ENCODE assay signal across 1 cellular context in genomic region chr11:72511393-72512047, GRCh38.
TF ChIP-seq lines count a peak whose summit lies in the region.

No MANE protein-coding gene starts in this region.

TF ChIP-seq in K562, 482 proteins besides CTCF, POLR2A, EP300 and RAD21 (continued from another document):
- TF ChIP-seq ZNF655 (CRISPR knock-in tag; IDR thresholded peaks at IDR 0.05), result no peak
- TF ChIP-seq NFE2 (IDR thresholded peaks at IDR 0.05; ENCODE audit: low read depth), result peak; percentile 56; the same call in 1 of the 2 replicates
- peak; percentile 47; the same call in 1 of the 2 replicates for TF ChIP-seq C11orf30 (IDR thresholded peaks at IDR 0.05; ENCODE audit: low read depth)
- TF ChIP-seq, protein P1, sequence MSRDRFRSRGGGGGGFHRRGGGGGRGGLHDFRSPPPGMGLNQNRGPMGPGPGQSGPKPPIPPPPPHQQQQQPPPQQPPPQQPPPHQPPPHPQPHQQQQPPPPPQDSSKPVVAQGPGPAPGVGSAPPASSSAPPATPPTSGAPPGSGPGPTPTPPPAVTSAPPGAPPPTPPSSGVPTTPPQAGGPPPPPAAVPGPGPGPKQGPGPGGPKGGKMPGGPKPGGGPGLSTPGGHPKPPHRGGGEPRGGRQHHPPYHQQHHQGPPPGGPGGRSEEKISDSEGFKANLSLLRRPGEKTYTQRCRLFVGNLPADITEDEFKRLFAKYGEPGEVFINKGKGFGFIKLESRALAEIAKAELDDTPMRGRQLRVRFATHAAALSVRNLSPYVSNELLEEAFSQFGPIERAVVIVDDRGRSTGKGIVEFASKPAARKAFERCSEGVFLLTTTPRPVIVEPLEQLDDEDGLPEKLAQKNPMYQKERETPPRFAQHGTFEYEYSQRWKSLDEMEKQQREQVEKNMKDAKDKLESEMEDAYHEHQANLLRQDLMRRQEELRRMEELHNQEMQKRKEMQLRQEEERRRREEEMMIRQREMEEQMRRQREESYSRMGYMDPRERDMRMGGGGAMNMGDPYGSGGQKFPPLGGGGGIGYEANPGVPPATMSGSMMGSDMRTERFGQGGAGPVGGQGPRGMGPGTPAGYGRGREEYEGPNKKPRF (IDR thresholded peaks at IDR 0.05; ENCODE audit: low read depth, low read length), result no peak
- TF ChIP-seq SRSF3 (IDR thresholded peaks at IDR 0.05; ENCODE audit: insufficient read depth, low read length), result no peak
- TF ChIP-seq ZNF75A (CRISPR knock-in tag; IDR thresholded peaks at IDR 0.05), result no peak
- no peak for TF ChIP-seq TEAD2 (tag; IDR thresholded peaks at IDR 0.05)
- TF ChIP-seq, protein P2, sequence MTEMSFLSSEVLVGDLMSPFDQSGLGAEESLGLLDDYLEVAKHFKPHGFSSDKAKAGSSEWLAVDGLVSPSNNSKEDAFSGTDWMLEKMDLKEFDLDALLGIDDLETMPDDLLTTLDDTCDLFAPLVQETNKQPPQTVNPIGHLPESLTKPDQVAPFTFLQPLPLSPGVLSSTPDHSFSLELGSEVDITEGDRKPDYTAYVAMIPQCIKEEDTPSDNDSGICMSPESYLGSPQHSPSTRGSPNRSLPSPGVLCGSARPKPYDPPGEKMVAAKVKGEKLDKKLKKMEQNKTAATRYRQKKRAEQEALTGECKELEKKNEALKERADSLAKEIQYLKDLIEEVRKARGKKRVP (CRISPR knock-in tag; IDR thresholded peaks at IDR 0.05), result no peak
- peak; percentile 78 for TF ChIP-seq ATF3 (IDR thresholded peaks at IDR 0.05)
- TF ChIP-seq ATF3 (CRISPR knock-in tag; conservative IDR thresholded peaks at IDR 0.05), result no peak
- 0 out of 2 replicates have a peak, but pooled peaks have one; percentile 8 for TF ChIP-seq CBFA2T3 (IDR thresholded peaks at IDR 0.05)
- TF ChIP-seq FOXJ2 (tag; IDR thresholded peaks at IDR 0.05), result no peak
- no peak for TF ChIP-seq THRA (IDR thresholded peaks at IDR 0.05)
- 0 out of 2 replicates have a peak, but pooled peaks have one; percentile 16 for TF ChIP-seq CC2D1A (IDR thresholded peaks at IDR 0.05)
- no peak for TF ChIP-seq ZNF444 (CRISPR knock-in tag; IDR thresholded peaks at IDR 0.05)
- TF ChIP-seq HLTF (IDR thresholded peaks at IDR 0.05), result 0 out of 2 replicates have a peak, but pooled peaks have one; percentile 61
- peak; percentile 54 for TF ChIP-seq ZNF316 (IDR thresholded peaks at IDR 0.05)
- TF ChIP-seq, protein P3, sequence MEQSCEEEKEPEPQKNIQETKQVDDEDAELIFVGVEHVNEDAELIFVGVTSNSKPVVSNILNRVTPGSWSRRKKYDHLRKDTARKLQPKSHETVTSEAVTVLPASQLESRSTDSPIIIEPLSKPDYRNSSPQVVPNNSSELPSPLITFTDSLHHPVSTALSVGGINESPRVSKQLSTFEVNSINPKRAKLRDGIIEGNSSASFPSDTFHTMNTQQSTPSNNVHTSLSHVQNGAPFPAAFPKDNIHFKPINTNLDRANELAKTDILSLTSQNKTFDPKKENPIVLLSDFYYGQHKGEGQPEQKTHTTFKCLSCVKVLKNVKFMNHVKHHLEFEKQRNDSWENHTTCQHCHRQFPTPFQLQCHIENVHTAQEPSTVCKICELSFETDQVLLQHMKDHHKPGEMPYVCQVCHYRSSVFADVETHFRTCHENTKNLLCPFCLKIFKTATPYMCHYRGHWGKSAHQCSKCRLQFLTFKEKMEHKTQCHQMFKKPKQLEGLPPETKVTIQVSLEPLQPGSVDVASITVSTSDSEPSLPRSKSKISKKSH (CRISPR knock-in tag; IDR thresholded peaks at IDR 0.05), result no peak
- no peak for TF ChIP-seq ZNF232 (CRISPR knock-in tag; IDR thresholded peaks at IDR 0.05)
- peak; percentile 74 for TF ChIP-seq FOSL1 (tag; conservative IDR thresholded peaks at IDR 0.05)
- TF ChIP-seq ZNF280A (IDR thresholded peaks at IDR 0.05; ENCODE audit: low read depth, partially characterized antibody), result peak; percentile 49
- TF ChIP-seq, protein P4, sequence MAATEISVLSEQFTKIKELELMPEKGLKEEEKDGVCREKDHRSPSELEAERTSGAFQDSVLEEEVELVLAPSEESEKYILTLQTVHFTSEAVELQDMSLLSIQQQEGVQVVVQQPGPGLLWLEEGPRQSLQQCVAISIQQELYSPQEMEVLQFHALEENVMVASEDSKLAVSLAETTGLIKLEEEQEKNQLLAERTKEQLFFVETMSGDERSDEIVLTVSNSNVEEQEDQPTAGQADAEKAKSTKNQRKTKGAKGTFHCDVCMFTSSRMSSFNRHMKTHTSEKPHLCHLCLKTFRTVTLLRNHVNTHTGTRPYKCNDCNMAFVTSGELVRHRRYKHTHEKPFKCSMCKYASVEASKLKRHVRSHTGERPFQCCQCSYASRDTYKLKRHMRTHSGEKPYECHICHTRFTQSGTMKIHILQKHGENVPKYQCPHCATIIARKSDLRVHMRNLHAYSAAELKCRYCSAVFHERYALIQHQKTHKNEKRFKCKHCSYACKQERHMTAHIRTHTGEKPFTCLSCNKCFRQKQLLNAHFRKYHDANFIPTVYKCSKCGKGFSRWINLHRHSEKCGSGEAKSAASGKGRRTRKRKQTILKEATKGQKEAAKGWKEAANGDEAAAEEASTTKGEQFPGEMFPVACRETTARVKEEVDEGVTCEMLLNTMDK (IDR thresholded peaks at IDR 0.05; ENCODE audit: borderline replicate concordance, insufficient read depth, low read depth, low read length, poor library complexity, severe bottlenecking), result no peak
- TF ChIP-seq TRIM28 (IDR thresholded peaks at IDR 0.05), result peak; percentile 96
- peak; percentile 71 for TF ChIP-seq JUND (IDR thresholded peaks at IDR 0.05; ENCODE audit: borderline replicate concordance, low read depth, low read length)
- TF ChIP-seq JUND (tag; IDR thresholded peaks at IDR 0.05; ENCODE audit: borderline replicate concordance, low read depth, low read length), result 0 out of 3 replicates have a peak, but pooled peaks have one; percentile 45
- peak; percentile 47 for TF ChIP-seq MAFG (tag; conservative IDR thresholded peaks at IDR 0.05)
- peak; percentile 54 to 84; a peak in 3 of 4 replicates for TF ChIP-seq TRIM24 (IDR thresholded peaks at IDR 0.05)
- TF ChIP-seq POLR3G (IDR thresholded peaks at IDR 0.05; ENCODE audit: extremely low read depth, insufficient read length, insufficient replicate concordance), result no peak
- TF ChIP-seq ARID1B (IDR thresholded peaks at IDR 0.05), result peak; percentile 20; the same call in 1 of the 2 replicates
- 0 out of 2 replicates have a peak, but pooled peaks have one; percentile 38 for TF ChIP-seq NFE2L1 (tag; IDR thresholded peaks at IDR 0.05; ENCODE audit: borderline replicate concordance, low read depth)
- TF ChIP-seq YY1 (IDR thresholded peaks at IDR 0.05; ENCODE audit: borderline replicate concordance in 1 of 3, control insufficient read depth in 1 of 3, extremely low read depth in 1 of 3, insufficient read depth in 3 of 3, insufficient read length in 1 of 3, insufficient replicate concordance in 2 of 3, low read depth in 1 of 3, low read length in 2 of 3), result peak in 1 of 3 experiments; percentile 39
- no peak for TF ChIP-seq E2F8 (IDR thresholded peaks at IDR 0.05; ENCODE audit: low read depth, partially characterized antibody)
- no peak for TF ChIP-seq HMGN3 (IDR thresholded peaks at IDR 0.05; ENCODE audit: borderline replicate concordance, extremely low read depth, insufficient read length, low read depth, low read length)
- TF ChIP-seq JUN (IDR thresholded peaks at IDR 0.05; ENCODE audit: borderline replicate concordance, low read depth, low read length), result peak; percentile 52; the same call in 1 of the 2 replicates
- no peak for TF ChIP-seq JUN (CRISPR knock-in tag; IDR thresholded peaks at IDR 0.05; ENCODE audit: borderline replicate concordance)
- TF ChIP-seq, protein P5, sequence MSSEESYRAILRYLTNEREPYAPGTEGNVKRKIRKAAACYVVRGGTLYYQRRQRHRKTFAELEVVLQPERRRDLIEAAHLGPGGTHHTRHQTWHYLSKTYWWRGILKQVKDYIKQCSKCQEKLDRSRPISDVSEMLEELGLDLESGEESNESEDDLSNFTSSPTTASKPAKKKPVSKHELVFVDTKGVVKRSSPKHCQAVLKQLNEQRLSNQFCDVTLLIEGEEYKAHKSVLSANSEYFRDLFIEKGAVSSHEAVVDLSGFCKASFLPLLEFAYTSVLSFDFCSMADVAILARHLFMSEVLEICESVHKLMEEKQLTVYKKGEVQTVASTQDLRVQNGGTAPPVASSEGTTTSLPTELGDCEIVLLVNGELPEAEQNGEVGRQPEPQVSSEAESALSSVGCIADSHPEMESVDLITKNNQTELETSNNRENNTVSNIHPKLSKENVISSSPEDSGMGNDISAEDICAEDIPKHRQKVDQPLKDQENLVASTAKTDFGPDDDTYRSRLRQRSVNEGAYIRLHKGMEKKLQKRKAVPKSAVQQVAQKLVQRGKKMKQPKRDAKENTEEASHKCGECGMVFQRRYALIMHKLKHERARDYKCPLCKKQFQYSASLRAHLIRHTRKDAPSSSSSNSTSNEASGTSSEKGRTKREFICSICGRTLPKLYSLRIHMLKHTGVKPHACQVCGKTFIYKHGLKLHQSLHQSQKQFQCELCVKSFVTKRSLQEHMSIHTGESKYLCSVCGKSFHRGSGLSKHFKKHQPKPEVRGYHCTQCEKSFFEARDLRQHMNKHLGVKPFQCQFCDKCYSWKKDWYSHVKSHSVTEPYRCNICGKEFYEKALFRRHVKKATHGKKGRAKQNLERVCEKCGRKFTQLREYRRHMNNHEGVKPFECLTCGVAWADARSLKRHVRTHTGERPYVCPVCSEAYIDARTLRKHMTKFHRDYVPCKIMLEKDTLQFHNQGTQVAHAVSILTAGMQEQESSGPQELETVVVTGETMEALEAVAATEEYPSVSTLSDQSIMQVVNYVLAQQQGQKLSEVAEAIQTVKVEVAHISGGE (CRISPR knock-in tag; IDR thresholded peaks at IDR 0.05), result no peak
- peak; percentile 60; the same call in 1 of the 2 replicates for TF ChIP-seq ZEB2 (IDR thresholded peaks at IDR 0.05)
- no peak for TF ChIP-seq ZNF263 (CRISPR knock-in tag; IDR thresholded peaks at IDR 0.05; ENCODE audit: borderline replicate concordance)
- TF ChIP-seq ILK (tag; IDR thresholded peaks at IDR 0.05; ENCODE audit: borderline replicate concordance, low read depth), result no peak
- no peak for TF ChIP-seq KDM4B (IDR thresholded peaks at IDR 0.05; ENCODE audit: borderline replicate concordance in 2 of 2, low read depth in 1 of 2)
